ENCODE assay signal across 7 cellular contexts in genomic region chr4:80071643-80072606, GRCh38. TPM values are rescaled to one million over a fixed set of nuclear protein-coding genes. Genes with fewer than 3 reads are reported as not detected.
DNase-seq lines count a peak whose midpoint lies in the region; ATAC-seq and TF ChIP-seq lines count a peak whose summit lies in the region.

No MANE protein-coding gene starts in this region.

- peaks cover 19% of the 10 kb centered on the region for H3K4me1 ChIP-seq in effector memory CD4-positive, alpha-beta T cell (ENCODE audit: control insufficient read depth, insufficient read depth, low read length, poor library complexity, severe bottlenecking)

- no peaks in the 10 kb centered on the region for H3K36me3 ChIP-seq in effector memory CD4-positive, alpha-beta T cell (ENCODE audit: control insufficient read depth, insufficient read depth, low read length)

- ATAC-seq in GM18498 (IDR thresholded peaks at IDR 0.05; ENCODE audit: unreplicated experiment) (peak; percentile 38), HG02571 (IDR thresholded peaks at IDR 0.05; ENCODE audit: unreplicated experiment) (peak; percentile 36)
- peak; percentile 21 for ATAC-seq in stimulated activated naive CD8-positive, alpha-beta T cell treated with anti-CD3 and anti-CD28 coated beads, Interleukin-15, Interleukin-2, amounts not matched to agents 100 U/mL and 50 U/mL, for 24 hours

- peaks cover 8% of the 10 kb centered on the region for H3K36me3 Mint-ChIP-seq in mesothelial cell of epicardium

- H3K9me3 Mint-ChIP-seq in mesothelial cell of epicardium: peaks cover 11% of the 10 kb centered on the region

- TF ChIP-seq CTCF in mesothelial cell of epicardium (IDR thresholded peaks at IDR 0.05; ENCODE audit: unreplicated experiment): no peak

- peaks cover 42% of the 10 kb centered on the region for H3K4me1 Mint-ChIP-seq in mesothelial cell of epicardium

- DNase-seq in NCI-H1417 (lab: John Stamatoyannopoulos, UW): peak in 2 of 3 experiments; percentile 86 to 88
- DNase-seq in activated CD4-positive, alpha-beta T cell treated with anti-CD3 and anti-CD28 coated beads, Interleukin-2, amount 50 U/mL, for 1 hour: peak; percentile 56
- DNase-seq in effector memory CD4-positive, alpha-beta T cell: peak; percentile 28 to 35 (median 31)
- no peak for DNase-seq in mesothelial cell of epicardium (ENCODE audit: low spot score in 2 of 2, unreplicated experiment in 2 of 2)
- peak; percentile 69 for DNase-seq in stimulated activated naive CD8-positive, alpha-beta T cell treated with anti-CD3 and anti-CD28 coated beads, Interleukin-15, Interleukin-2, amounts not matched to agents 100 U/mL and 50 U/mL, for 24 hours

- peak overlapping the region; percentile 71 for H3K27ac Mint-ChIP-seq in mesothelial cell of epicardium

- peak overlapping the region; percentile 95 for H3K27ac ChIP-seq in effector memory CD4-positive, alpha-beta T cell (ENCODE audit: insufficient read depth, low read length, poor library complexity, severe bottlenecking)

- no peaks in the 10 kb centered on the region for H3K27me3 Mint-ChIP-seq in mesothelial cell of epicardium (ENCODE audit: low read depth)

- peak overlapping the region; percentile 93 for H3K4me3 ChIP-seq in effector memory CD4-positive, alpha-beta T cell (ENCODE audit: insufficient read depth, low read depth, low read length, poor library complexity, severe bottlenecking)

- H3K27me3 ChIP-seq in effector memory CD4-positive, alpha-beta T cell (replicated peaks; ENCODE audit: control insufficient read depth, insufficient read depth, low read length, poor library complexity, severe bottlenecking): no peaks in the 10 kb centered on the region

- no peaks in the 10 kb centered on the region for H3K9me3 ChIP-seq in effector memory CD4-positive, alpha-beta T cell (ENCODE audit: control insufficient read depth, low read length)

- H3K4me3 Mint-ChIP-seq in mesothelial cell of epicardium: peak overlapping the region; percentile 98

RNA-seq across cellular contexts. Expression of gene ANTXR2, which starts 1.1 kb away (rescaled TPM):
- 61.7 to 63.2 TPM (median 61.9 TPM) in 3 replicates for total RNA-seq in mesothelial cell of epicardium

Comparison
In these comparisons a context has a peak if more than half of its experiments do, and no peak if none do; other contexts are left out.
1. DNase-seq: peak in NCI-H1417 (2 of 3), activated CD4-positive, alpha-beta T cell treated with anti-CD3 and anti-CD28 coated beads, Interleukin-2, amount 50 U/mL, for 1 hour (single experiment), effector memory CD4-positive, alpha-beta T cell (3 of 3) and stimulated activated naive CD8-positive, alpha-beta T cell treated with anti-CD3 and anti-CD28 coated beads, Interleukin-15, Interleukin-2, amounts not matched to agents 100 U/mL and 50 U/mL, for 24 hours (single experiment); none in mesothelial cell of epicardium (0 of 2).
2. Peak in every context shown above with its lines, with median percentiles within 50 percentile points of each other: ATAC-seq.